ENCODE assay signal across 15 cellular contexts in the genomic region with DNA sequence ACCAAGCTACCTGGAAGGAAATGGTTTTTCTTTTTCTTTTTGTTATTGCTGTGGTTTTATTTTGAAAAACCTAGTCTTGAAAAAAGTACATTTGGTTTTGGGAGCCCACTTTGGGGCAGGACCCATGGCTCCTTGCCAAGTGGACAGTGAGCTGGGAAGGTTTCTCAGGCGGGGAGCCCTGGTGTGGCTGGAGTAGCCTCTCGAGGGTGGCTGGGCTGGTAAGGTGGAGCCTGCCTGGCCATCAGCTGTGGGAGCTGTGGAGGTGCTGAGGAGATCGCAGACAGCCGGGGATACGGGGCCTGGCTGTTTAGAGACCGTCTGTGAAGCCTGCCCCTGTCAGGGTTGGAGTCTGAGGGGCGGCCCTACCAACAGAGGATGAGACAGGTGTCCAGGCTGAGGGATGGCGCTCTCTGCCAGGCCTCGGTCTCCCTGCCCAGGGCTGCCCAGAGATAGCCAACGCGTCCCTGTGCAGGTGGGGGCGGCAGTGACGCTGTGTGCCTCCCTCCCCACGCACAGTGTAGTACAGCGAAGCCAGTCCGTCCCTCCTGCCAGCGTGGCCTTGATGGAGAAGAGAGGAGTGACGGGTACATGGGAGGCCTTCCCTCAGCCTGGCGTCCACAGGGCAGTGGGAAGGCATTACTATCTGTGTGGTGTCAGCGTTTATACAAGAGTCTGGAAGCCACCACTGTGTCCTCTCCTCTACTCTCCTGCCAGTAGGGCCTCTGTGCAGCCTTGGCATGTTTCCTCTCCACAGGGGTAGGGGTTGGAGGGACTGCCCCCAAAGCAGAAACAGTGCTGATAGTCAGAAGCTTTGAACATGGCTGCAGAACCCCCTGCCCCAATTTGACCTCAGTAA. TPM values are rescaled to one million over a fixed set of nuclear protein-coding genes. Genes with fewer than 3 reads are reported as not detected.
DNase-seq lines count a peak whose midpoint lies in the region; ATAC-seq and TF ChIP-seq lines count a peak whose summit lies in the region.
"Had no signal": no experiment of that assay in that cellular context is flagged by ENCODE, and none has a peak within 500 bp of the region (broad histone marks: within the 10 kb centered on the region; RNA-seq: fewer than 3 reads in every experiment).

No MANE protein-coding gene starts in this region.

- no peak overlapping the region for H3K27ac ChIP-seq in CD8-positive, alpha-beta T cell (ENCODE audit: low read depth, low read length)
- H3K27ac ChIP-seq in osteoblast (ENCODE audit: low read depth, low read length) (no peak overlapping the region), OCI-LY7 (ENCODE audit: low read depth, low read length, poor library complexity, severe bottlenecking) (no peak overlapping the region)
- H3K27ac ChIP-seq: SJSA1, vagina had no signal

- peak overlapping the region; percentile 81 for H3K27ac Mint-ChIP-seq in CD8-positive, alpha-beta T cell
- H3K27ac Mint-ChIP-seq in central memory CD8-positive, alpha-beta T cell (ENCODE audit: low read depth) = peak overlapping the region; percentile 70
- H3K27ac Mint-ChIP-seq: brain had no signal

- peaks cover 81% of the 10 kb centered on the region for H3K4me1 ChIP-seq in CD8-positive, alpha-beta T cell (ENCODE audit: insufficient read depth, low read length)
- H3K4me1 ChIP-seq in osteoblast (ENCODE audit: insufficient read depth, low read length) (peaks cover 7% of the 10 kb centered on the region), OCI-LY7 (ENCODE audit: insufficient read depth, low read length, poor library complexity, severe bottlenecking) (no peaks in the 10 kb centered on the region)

- H3K79me2 ChIP-seq in osteoblast (ENCODE audit: insufficient read depth, low read length) (peaks cover 88% of the 10 kb centered on the region), OCI-LY7 (ENCODE audit: insufficient read depth, low read depth, low read length) (no peaks in the 10 kb centered on the region)

- H3K36me3 Mint-ChIP-seq in CD8-positive, alpha-beta T cell = peaks cover 12% of the 10 kb centered on the region
- peaks cover 5% of the 10 kb centered on the region for H3K36me3 Mint-ChIP-seq in central memory CD8-positive, alpha-beta T cell (ENCODE audit: insufficient read depth)
- H3K36me3 Mint-ChIP-seq: brain had no signal

- intact Hi-C loops in CD8-positive, alpha-beta T cell (cut with DNase I, micrococcal nuclease) = loop anchor here (5.0 to 10.0 kb wide), 3 partner anchors 33 to 275 kb away; a partner anchor contains a TSS
- intact Hi-C loops in OCI-LY7 (cut with micrococcal nuclease; ENCODE audit: unreplicated experiment) = no loop called here

- H3K4me1 Mint-ChIP-seq in CD8-positive, alpha-beta T cell (ENCODE audit: low read depth) = peaks cover 92% of the 10 kb centered on the region
- H3K4me1 Mint-ChIP-seq in central memory CD8-positive, alpha-beta T cell = peaks cover 74% of the 10 kb centered on the region
- H3K4me1 Mint-ChIP-seq: brain had no signal

- H3K9me2 ChIP-seq in OCI-LY7 (ENCODE audit: insufficient read depth, low read length) = no peaks in the 10 kb centered on the region

- no peak overlapping the region for H3K4me3 ChIP-seq in CD8-positive, alpha-beta T cell (ENCODE audit: low read depth, low read length)
- H3K4me3 ChIP-seq in osteoblast (ENCODE audit: insufficient read depth, low read length) (no peak overlapping the region), OCI-LY7 (ENCODE audit: low read depth, low read length, poor library complexity, severe bottlenecking) (no peak overlapping the region)
- H3K4me3 ChIP-seq: heart left ventricle, SJSA1, vagina had no signal

- peaks cover 6% of the 10 kb centered on the region for H3K9me3 Mint-ChIP-seq in CD8-positive, alpha-beta T cell
- no peaks in the 10 kb centered on the region for H3K9me3 Mint-ChIP-seq in central memory CD8-positive, alpha-beta T cell

- no peak for DNase-seq in CD8-positive, alpha-beta T cell
- no peak for DNase-seq in central memory CD8-positive, alpha-beta T cell (ENCODE audit: low spot score in 2 of 2)
- DNase-seq in osteoblast (ENCODE audit: insufficient read length, low spot score, missing footprints) (peak; percentile 75), cerebellar cortex (ENCODE audit: low spot score) (no peak), D341Med (ENCODE audit: low spot score) (no peak), OCI-LY7 (ENCODE audit: low spot score) (no peak)
- no peak for DNase-seq in activated CD4-positive, alpha-beta T cell treated with anti-CD3 and anti-CD28 coated beads for 4 hours
- DNase-seq: DMS 273 treated with DMSO at 0.1 percent for 48 hours, heart left ventricle, NCI-H1694 treated with DMSO at 0.1 percent for 48 hours, NCI-H446 treated with DMSO at 0.1 percent for 48 hours had no signal

- no peak for TF ChIP-seq CTCF in CD8-positive, alpha-beta T cell (IDR thresholded peaks at IDR 0.05)
- TF ChIP-seq CTCF in osteoblast (IDR thresholded peaks at IDR 0.05; ENCODE audit: extremely low read depth, low read depth, low read length) (no peak), OCI-LY7 (conservative IDR thresholded peaks at IDR 0.05; ENCODE audit: low read length) (no peak)

- H3K27me3 ChIP-seq in CD8-positive, alpha-beta T cell (ENCODE audit: insufficient read depth, low read length) = no peaks in the 10 kb centered on the region
- H3K27me3 ChIP-seq in osteoblast (ENCODE audit: insufficient read depth, low read length) = no peaks in the 10 kb centered on the region
- H3K27me3 ChIP-seq: heart left ventricle, SJSA1, vagina had no signal

- no peaks in the 10 kb centered on the region for H3K36me3 ChIP-seq in CD8-positive, alpha-beta T cell (ENCODE audit: insufficient read depth, low read length)
- no peaks in the 10 kb centered on the region for H3K36me3 ChIP-seq in osteoblast (ENCODE audit: insufficient read depth, low read length)
- H3K36me3 ChIP-seq in OCI-LY7 (ENCODE audit: insufficient read depth, low read length) = no peaks in the 10 kb centered on the region
- H3K36me3 ChIP-seq: SJSA1, vagina had no signal

- H3K4me2 ChIP-seq in osteoblast (ENCODE audit: insufficient read depth, low read length) = no peak overlapping the region
- H3K4me2 ChIP-seq in OCI-LY7 (ENCODE audit: low read length) = no peak overlapping the region

- ATAC-seq in CD8-positive, alpha-beta T cell = no peak
- peak; percentile 9 for ATAC-seq in HG03175 (IDR thresholded peaks at IDR 0.05; ENCODE audit: unreplicated experiment)
- ATAC-seq in central memory CD8-positive, alpha-beta T cell (replicated peaks; ENCODE audit: extremely low read depth, poor library complexity, severe bottlenecking) = no peak

- no peaks in the 10 kb centered on the region for H3K9me3 ChIP-seq in CD8-positive, alpha-beta T cell (ENCODE audit: low read length)
- no peaks in the 10 kb centered on the region for H3K9me3 ChIP-seq in osteoblast (ENCODE audit: low read depth, low read length)
- no peaks in the 10 kb centered on the region for H3K9me3 ChIP-seq in OCI-LY7 (ENCODE audit: low read length)
- H3K9me3 ChIP-seq: heart left ventricle, SJSA1, vagina had no signal

- BruUV-seq in OCI-LY7 (replicated peaks; lab: Mats Ljungman, UMichigan) = no TSS peak

- no peak overlapping the region for H3K4me3 Mint-ChIP-seq in CD8-positive, alpha-beta T cell
- H3K4me3 Mint-ChIP-seq in central memory CD8-positive, alpha-beta T cell = peak overlapping the region; percentile 46
- H3K4me3 Mint-ChIP-seq: brain had no signal

- CTCF ChIA-PET in CD8-positive, alpha-beta T cell (lab: Charles Lee) = interaction anchor here (0.7 to 1.6 kb wide), 2 partner anchors 85 to 167 kb away, joined by 3 to 4 read pairs; no protein-coding TSS in a partner anchor
- CTCF ChIA-PET in OCI-LY7 (lab: Charles Lee; ENCODE audit: unreplicated experiment) = no interaction called here

- H4K20me1 ChIP-seq in osteoblast (ENCODE audit: insufficient read depth, low read length) = peaks cover 74% of the 10 kb centered on the region
- H4K20me1 ChIP-seq in OCI-LY7 (ENCODE audit: insufficient read depth, low read length) = no peaks in the 10 kb centered on the region

- POLR2A ChIA-PET in CD8-positive, alpha-beta T cell (lab: Charles Lee) = interaction anchor here (1.1 kb wide), 2 partner anchors 16 to 19 kb away, joined by 3 to 4 read pairs; no protein-coding TSS in a partner anchor
- POLR2A ChIA-PET in OCI-LY7 (lab: Charles Lee) = interaction anchor here (0.6 kb wide), 1 partner anchor 42 kb away, joined by 3 read pairs; no protein-coding TSS in a partner anchor

- H3K27me3 Mint-ChIP-seq in CD8-positive, alpha-beta T cell (ENCODE audit: low read depth) = no peaks in the 10 kb centered on the region
- H3K27me3 Mint-ChIP-seq in central memory CD8-positive, alpha-beta T cell = no peaks in the 10 kb centered on the region

- no peak overlapping the region for H2AFZ ChIP-seq in osteoblast (ENCODE audit: low read length)
- no peak overlapping the region for H2AFZ ChIP-seq in OCI-LY7 (ENCODE audit: low read length)

RNA-seq across cellular contexts. Expression of a gene that starts 5.9 kb away (rescaled TPM):
- total RNA-seq in CD8-positive, alpha-beta T cell = 10 to 100 TPM; 82.4 to 82.7 TPM
- total RNA-seq in osteoblast (7.6 and 10.3 TPM in 2 replicates), OCI-LY7 (2022) (not detected in 2 replicates)
- not detected in 2 replicates for total RNA-seq in OCI-LY7 (2014; rRNA removed; shearing (Covaris generic))
